In genomic region chr10:33390046-33390445, GRCh38 we compare ENCODE assay signal across 24 cellular contexts.
"Had no signal": no experiment of that assay in that cellular context is flagged by ENCODE, and none has a peak within 500 bp of the region (broad histone marks: within the 10 kb centered on the region; RNA-seq: fewer than 3 reads in every experiment).

No MANE protein-coding gene starts in this region.

- H3K36me3 ChIP-seq: cardiac muscle cell had no signal

- ATAC-seq: activated naive CD4-positive, alpha-beta T cell treated with anti-CD3 and anti-CD28 coated beads, Interleukin-2, amount 50 U/mL, for 72 hours; activated naive CD8-positive, alpha-beta T cell treated with anti-CD3 and anti-CD28 coated beads, Interleukin-2, amount 50 U/mL, for 24 hours; activated T-cell treated with anti-CD3 and anti-CD28 coated beads, Interleukin-2, amount 50 U/mL, for 4 hours; Right ventricle myocardium inferior had no signal

- H3K9me3 ChIP-seq: SK-N-SH had no signal

- H3K4me1 Mint-ChIP-seq: activated CD4-positive, alpha-beta T cell treated with anti-CD3 and anti-CD28 coated beads, Interleukin-2, amount 10 ng/mL, durations not matched to agents 7 days and 5 days; activated naive CD8-positive, alpha-beta T cell treated with anti-CD3 and anti-CD28 coated beads, Interleukin-2, amount 50 U/mL, for 24 hours had no signal

- FAIRE-seq: astrocyte had no signal

- H3K4me3 ChIP-seq: cardiac muscle cell had no signal

- H3K36me3 Mint-ChIP-seq: activated CD4-positive, alpha-beta memory T cell treated with anti-CD3 and anti-CD28 coated beads for 36 hours; activated naive CD4-positive, alpha-beta T cell treated with anti-CD3 and anti-CD28 coated beads, Interleukin-2, amount 50 U/mL, for 72 hours; brain had no signal

- H3K27ac Mint-ChIP-seq: activated CD4-positive, alpha-beta memory T cell treated with anti-CD3 and anti-CD28 coated beads for 36 hours; activated CD4-positive, alpha-beta T cell treated with anti-CD3 and anti-CD28 coated beads, Interleukin-2, amount 10 ng/mL, durations not matched to agents 7 days and 5 days; activated naive CD4-positive, alpha-beta T cell treated with anti-CD3 and anti-CD28 coated beads, Interleukin-2, amount 50 U/mL, for 72 hours; activated naive CD8-positive, alpha-beta T cell treated with anti-CD3 and anti-CD28 coated beads, Interleukin-2, amount 50 U/mL, for 24 hours had no signal

- H3K27me3 ChIP-seq: cardiac muscle cell had no signal

- DNase-seq: activated CD4-positive, alpha-beta memory T cell treated with anti-CD3 and anti-CD28 coated beads for 36 hours; activated CD4-positive, alpha-beta T cell treated with anti-CD3 and anti-CD28 coated beads, Interleukin-2, amount 10 ng/mL, durations not matched to agents 7 days and 5 days; activated CD4-positive, CD25-positive, alpha-beta regulatory T cell; activated CD8-positive, alpha-beta memory T cell treated with anti-CD3 and anti-CD28 coated beads for 24 hours; activated effector memory CD4-positive, alpha-beta T cell treated with anti-CD3 and anti-CD28 coated beads, Interleukin-2, amount 50 U/mL, for 16 hours; activated naive CD4-positive, alpha-beta T cell treated with Interleukin-2 at 50 U/mL for 16 hours; activated naive CD8-positive, alpha-beta T cell treated with anti-CD3 and anti-CD28 coated beads, Interleukin-2, amount 50 U/mL, for 24 hours; activated T-cell treated with anti-CD3 and anti-CD28 coated beads, Interleukin-2, amount 50 U/mL, for 4 hours; amniotic stem cell; MM.1S; NCI-H1105; NCI-H1436; NCI-H1694 treated with DMSO at 0.1 percent for 48 hours; NCI-H2029 treated with DMSO at 0.1 percent for 48 hours; NCI-H510A treated with DMSO at 0.1 percent for 48 hours; RPMI8226; SK-N-SH; T-helper 1 cell had no signal

- H3K4me3 Mint-ChIP-seq: activated CD4-positive, alpha-beta memory T cell treated with anti-CD3 and anti-CD28 coated beads for 36 hours; activated CD4-positive, alpha-beta T cell treated with anti-CD3 and anti-CD28 coated beads, Interleukin-2, amount 10 ng/mL, durations not matched to agents 7 days and 5 days; activated naive CD8-positive, alpha-beta T cell treated with anti-CD3 and anti-CD28 coated beads, Interleukin-2, amount 50 U/mL, for 24 hours; activated T-cell treated with anti-CD3 and anti-CD28 coated beads, Interleukin-2, amount 50 U/mL, for 4 hours; brain had no signal

- H3K27ac ChIP-seq: cardiac muscle cell, VCaP had no signal

- H3K9me3 Mint-ChIP-seq: activated CD4-positive, alpha-beta memory T cell treated with anti-CD3 and anti-CD28 coated beads for 36 hours; activated CD4-positive, alpha-beta T cell treated with anti-CD3 and anti-CD28 coated beads, Interleukin-2, amount 10 ng/mL, durations not matched to agents 7 days and 5 days; activated naive CD4-positive, alpha-beta T cell treated with anti-CD3 and anti-CD28 coated beads, Interleukin-2, amount 50 U/mL, for 72 hours; activated naive CD8-positive, alpha-beta T cell treated with anti-CD3 and anti-CD28 coated beads, Interleukin-2, amount 50 U/mL, for 24 hours; activated T-cell treated with anti-CD3 and anti-CD28 coated beads, Interleukin-2, amount 50 U/mL, for 4 hours had no signal
